Comparison of ENCODE assay signal across 9 cellular contexts in genomic region chr14:21309238-21309636, GRCh38. TPM values are rescaled to one million over a fixed set of nuclear protein-coding genes. Genes with fewer than 3 reads are reported as not detected.
DNase-seq lines count a peak whose midpoint lies in the region; ATAC-seq and TF ChIP-seq lines count a peak whose summit lies in the region.
"Had no signal": no experiment of that assay in that cellular context is flagged by ENCODE, and none has a peak within 500 bp of the region (broad histone marks: within the 10 kb centered on the region; RNA-seq: fewer than 3 reads in every experiment).

No MANE protein-coding gene starts in this region.

- H3K79me2 ChIP-seq in hepatocyte (no peaks in the 10 kb centered on the region), smooth muscle cell (ENCODE audit: low read depth) (no peaks in the 10 kb centered on the region)

- no peaks in the 10 kb centered on the region for H3K9me3 ChIP-seq in hepatocyte (ENCODE audit: low read depth)
- H3K9me3 ChIP-seq in smooth muscle cell (replicated peaks; ENCODE audit: low read depth) = no peaks in the 10 kb centered on the region

- no peaks in the 10 kb centered on the region for H3K4me1 ChIP-seq in hepatocyte (ENCODE audit: insufficient read depth)
- peaks cover 4% of the 10 kb centered on the region for H3K4me1 ChIP-seq in smooth muscle cell (ENCODE audit: low read depth)

- CTCF ChIA-PET in activated CD4-positive, alpha-beta memory T cell treated with anti-CD3 and anti-CD28 coated beads, Interleukin-2, amount 10 ng/mL, durations not matched to agents 7 days and 5 days (lab: Charles Lee) = interaction anchor here (0.6 kb wide), 1 partner anchor 37 kb away, joined by 3 read pairs; no protein-coding TSS in a partner anchor

- H3K9me3 Mint-ChIP-seq in activated CD4-positive, alpha-beta memory T cell treated with anti-CD3 and anti-CD28 coated beads, Interleukin-2, amount 10 ng/mL, durations not matched to agents 7 days and 5 days = no peaks in the 10 kb centered on the region

- H3K27me3 ChIP-seq in hepatocyte (no peaks in the 10 kb centered on the region), smooth muscle cell (ENCODE audit: low read depth) (no peaks in the 10 kb centered on the region)

- peaks cover 7% of the 10 kb centered on the region for H3F3A ChIP-seq in smooth muscle cell (ENCODE audit: low read depth)

- H3K4me2 ChIP-seq in hepatocyte = peak overlapping the region; percentile 72
- H3K4me2 ChIP-seq in smooth muscle cell = peak overlapping the region; percentile 83

- H4K20me1 ChIP-seq in hepatocyte (ENCODE audit: insufficient read depth, poor library complexity, severe bottlenecking) (no peaks in the 10 kb centered on the region), smooth muscle cell (ENCODE audit: low read depth) (no peaks in the 10 kb centered on the region)

- TF ChIP-seq CTCF in hepatocyte (IDR thresholded peaks at IDR 0.05; ENCODE audit: poor library complexity) (no peak), smooth muscle cell (IDR thresholded peaks at IDR 0.05; ENCODE audit: borderline replicate concordance, insufficient read depth, poor library complexity, severe bottlenecking) (no peak)

- DNase-seq in DMS53 (lab: John Stamatoyannopoulos, UW) = peak; percentile 21
- no peak for DNase-seq in DMS53 treated with DMSO at 0.1 percent for 48 hours (lab: John Stamatoyannopoulos, UW; ENCODE audit: unreplicated experiment)
- no peak for DNase-seq in activated CD4-positive, alpha-beta memory T cell treated with anti-CD3 and anti-CD28 coated beads, Interleukin-2, amount 10 ng/mL, durations not matched to agents 7 days and 5 days
- DNase-seq in hepatocyte (ENCODE audit: low spot score) = no peak
- no peak for DNase-seq in smooth muscle cell (lab: John Stamatoyannopoulos, UW; ENCODE audit: unreplicated experiment)
- no peak for DNase-seq in cerebellar cortex (ENCODE audit: low spot score)

- H2AFZ ChIP-seq in hepatocyte (peak overlapping the region; percentile 89), smooth muscle cell (ENCODE audit: low read depth) (peak overlapping the region; percentile 98)

- H3K27ac Mint-ChIP-seq in activated CD4-positive, alpha-beta memory T cell treated with anti-CD3 and anti-CD28 coated beads, Interleukin-2, amount 10 ng/mL, durations not matched to agents 7 days and 5 days = peak overlapping the region; percentile 40

- ATAC-seq in GM21529 (IDR thresholded peaks at IDR 0.05; ENCODE audit: unreplicated experiment) (no peak), HG03521 (IDR thresholded peaks at IDR 0.05; ENCODE audit: unreplicated experiment) (no peak)

- 71% methylated on average over 8 of the region's 8 CpGs for WGBS in hepatocyte (ENCODE audit: low lambda C conversion rate, missing lambda C conversion rate)
- WGBS in smooth muscle cell (ENCODE audit: low lambda C conversion rate) = 66% methylated on average over 8 of the region's 8 CpGs

- H3K4me3 Mint-ChIP-seq in activated CD4-positive, alpha-beta memory T cell treated with anti-CD3 and anti-CD28 coated beads, Interleukin-2, amount 10 ng/mL, durations not matched to agents 7 days and 5 days = peak overlapping the region; percentile 38

- H3K36me3 ChIP-seq in hepatocyte (replicated peaks; ENCODE audit: insufficient read depth, low read depth) (no peaks in the 10 kb centered on the region), smooth muscle cell (ENCODE audit: low read depth) (no peaks in the 10 kb centered on the region)

- H3K4me1 Mint-ChIP-seq in activated CD4-positive, alpha-beta memory T cell treated with anti-CD3 and anti-CD28 coated beads, Interleukin-2, amount 10 ng/mL, durations not matched to agents 7 days and 5 days = peaks cover 19% of the 10 kb centered on the region

- no peaks in the 10 kb centered on the region for H3K36me3 Mint-ChIP-seq in activated CD4-positive, alpha-beta memory T cell treated with anti-CD3 and anti-CD28 coated beads, Interleukin-2, amount 10 ng/mL, durations not matched to agents 7 days and 5 days (ENCODE audit: low read depth)

- no peak overlapping the region for H3K9ac ChIP-seq in smooth muscle cell (ENCODE audit: low read depth)

- H3K27ac ChIP-seq in hepatocyte = peak overlapping the region; percentile 86
- no peak overlapping the region for H3K27ac ChIP-seq in smooth muscle cell (ENCODE audit: low read depth)

- H3K4me3 ChIP-seq in hepatocyte (peak overlapping the region; percentile 4), smooth muscle cell (peak overlapping the region; percentile 53)

- peaks cover 2% of the 10 kb centered on the region for H3K27me3 Mint-ChIP-seq in activated CD4-positive, alpha-beta memory T cell treated with anti-CD3 and anti-CD28 coated beads, Interleukin-2, amount 10 ng/mL, durations not matched to agents 7 days and 5 days

- no peaks in the 10 kb centered on the region for H3K9me2 ChIP-seq in hepatocyte (replicated peaks; ENCODE audit: insufficient read depth)

- POLR2A ChIA-PET in activated CD4-positive, alpha-beta memory T cell treated with anti-CD3 and anti-CD28 coated beads, Interleukin-2, amount 10 ng/mL, durations not matched to agents 7 days and 5 days (lab: Charles Lee) = interaction anchor here (0.9 to 1.5 kb wide), 7 partner anchors 41 to 147 kb away, joined by 3 to 5 read pairs (median 3); partner anchors contain the start of gene CHD8

RNA-seq across cellular contexts. Expression of gene RPGRIP1, which starts 29.4 kb away (rescaled TPM):
- not detected for total RNA-seq in activated CD4-positive, alpha-beta memory T cell treated with anti-CD3 and anti-CD28 coated beads, Interleukin-2, amount 10 ng/mL, durations not matched to agents 7 days and 5 days
- total RNA-seq in hepatocyte (0.07 TPM in 1 of 2 replicates, not detected in the other), smooth muscle cell (not detected in 2 replicates)
- polyA plus RNA-seq in hepatocyte (not detected in 2 replicates), smooth muscle cell (0.21 TPM in 1 of 2 replicates, not detected in the other)
- total RNA-seq: H4 had no signal

RNA-seq across cellular contexts. Expression of gene HNRNPC, which starts 40.0 kb away (rescaled TPM):
- 100 to 1,000 TPM; 689 to 710 TPM for total RNA-seq in activated CD4-positive, alpha-beta memory T cell treated with anti-CD3 and anti-CD28 coated beads, Interleukin-2, amount 10 ng/mL, durations not matched to agents 7 days and 5 days
- total RNA-seq in hepatocyte = 740 and 800 TPM in 2 replicates
- 513 and 521 TPM in 2 replicates for polyA plus RNA-seq in hepatocyte
- total RNA-seq in smooth muscle cell = 514 and 606 TPM in 2 replicates
- polyA plus RNA-seq in smooth muscle cell = 408 TPM in 2 replicates
